Comparison of ENCODE assay signal across 9 cellular contexts in the genomic region with DNA sequence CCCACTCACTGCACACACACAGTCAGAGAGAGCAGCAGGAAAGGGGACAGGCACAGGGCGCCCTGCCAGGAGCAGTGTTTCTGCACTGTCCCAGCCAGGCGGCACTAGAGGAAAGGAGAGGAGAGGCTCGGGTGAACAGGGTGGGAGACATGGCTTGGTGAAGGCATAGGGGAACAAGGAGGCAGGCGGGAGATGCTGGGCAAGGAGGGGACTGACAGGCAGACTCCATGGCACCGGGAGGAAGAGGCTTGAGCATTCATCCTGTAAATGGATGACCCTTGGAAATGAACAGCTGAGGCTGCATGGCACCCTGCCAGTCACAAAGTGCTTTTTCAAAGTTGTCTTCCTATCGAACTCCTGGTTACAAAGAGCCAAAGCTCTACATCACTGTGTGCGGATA. TPM values are rescaled to one million over a fixed set of nuclear protein-coding genes. Genes with fewer than 3 reads are reported as not detected.
DNase-seq lines count a peak whose midpoint lies in the region; ATAC-seq, FAIRE-seq and TF ChIP-seq lines count a peak whose summit lies in the region.
"Had no signal": no experiment of that assay in that cellular context is flagged by ENCODE, and none has a peak within 500 bp of the region (broad histone marks: within the 10 kb centered on the region; RNA-seq: fewer than 3 reads in every experiment).

No MANE protein-coding gene starts in this region.

- H3K27me3 ChIP-seq in H1 (replicated peaks in 1 of 4; ENCODE audit: control insufficient read depth in 3 of 4, extremely low read depth in 1 of 4, insufficient read depth in 3 of 4, low read length in 3 of 4) = no peaks in the 10 kb centered on the region
- H3K27me3 ChIP-seq in gastrocnemius medialis = no peaks in the 10 kb centered on the region

- no peak for TF ChIP-seq RAD21 in H1 (IDR thresholded peaks at IDR 0.05 in 1 of 2, conservative IDR thresholded peaks at IDR 0.05 in 1 of 2; ENCODE audit: low read depth in 2 of 2, low read length in 2 of 2)

- H3K4me2 ChIP-seq in H1 (ENCODE audit: insufficient read depth in 1 of 2, low read depth in 2 of 2, low read length in 2 of 2) = no peak overlapping the region

- no peak overlapping the region for H3K56ac ChIP-seq in H1 (replicated peaks; ENCODE audit: insufficient read length, low read depth, low read length)

- peaks cover 0 to 86% of the 10 kb centered on the region in 2 experiments; a peak in 2 of 4 replicates for H3K79me2 ChIP-seq in H1 (ENCODE audit: control insufficient read depth in 1 of 2, insufficient read depth in 2 of 2, low read length in 2 of 2)

- FAIRE-seq in H1 (lab: Jason Lieb, UNC) = no peak
- FAIRE-seq: A204.1, H54 had no signal

- TF ChIP-seq POLR2A in H1 (IDR thresholded peaks at IDR 0.05; ENCODE audit: control extremely low read depth in 1 of 2, low read depth in 2 of 2, low read length in 2 of 2) (no peak), gastrocnemius medialis (IDR thresholded peaks at IDR 0.05) (no peak)

- H3K18ac ChIP-seq in H1 (ENCODE audit: extremely low read depth, low read length) = no peak overlapping the region

- no peak overlapping the region for H3K4ac ChIP-seq in H1 (replicated peaks; ENCODE audit: insufficient read length, low read depth, low read length)

- H3K36me3 ChIP-seq in H1 (ENCODE audit: control insufficient read depth in 2 of 4, insufficient read depth in 4 of 4, low read length in 3 of 4) (no peaks in the 10 kb centered on the region), gastrocnemius medialis (no peaks in the 10 kb centered on the region)

- no peak overlapping the region for H4K8ac ChIP-seq in H1 (ENCODE audit: extremely low read depth, insufficient read depth, low read length)

- no peak for TF ChIP-seq EP300 in H1 (IDR thresholded peaks at IDR 0.05; ENCODE audit: borderline replicate concordance in 1 of 2, low read depth in 2 of 2, low read length in 2 of 2)

- CTCF ChIA-PET in H1 (lab: Charles Lee; ENCODE audit: partially characterized antibody) = interaction anchor here (0.6 to 1.2 kb wide), 4 partner anchors 12 to 780 kb away, joined by 3 to 4 read pairs (median 4); no protein-coding TSS in a partner anchor

- no peak overlapping the region for H2BK15ac ChIP-seq in H1 (ENCODE audit: low read length)

- no peak overlapping the region for H2AFZ ChIP-seq in H1 (ENCODE audit: low read length)

- peak; percentile 49 for DNase-seq in NCI-H2029 treated with DMSO at 0.1 percent for 48 hours (lab: John Stamatoyannopoulos, UW)
- no peak for DNase-seq in NCI-H2029 (lab: John Stamatoyannopoulos, UW)
- DNase-seq in H1 (ENCODE audit: low read depth in 1 of 2, low spot score in 2 of 2) = no peak
- DNase-seq in gastrocnemius medialis = peak; percentile 50 to 78
- DNase-seq in COLO829 (ENCODE audit: low spot score) = no peak
- DNase-seq in AG20443 (ENCODE audit: low spot score) = no peak
- DNase-seq: amniotic stem cell had no signal

- no peak overlapping the region for H4K5ac ChIP-seq in H1 (ENCODE audit: insufficient read length, low read depth, low read length)

- no peak overlapping the region for H3K14ac ChIP-seq in H1 (ENCODE audit: insufficient read length)

- peak overlapping the region; percentile 62; the same call in 1 of the 2 replicates for H2BK5ac ChIP-seq in H1 (ENCODE audit: low read depth, low read length)

- H4K20me1 ChIP-seq in H1 (replicated peaks in 1 of 2; ENCODE audit: control insufficient read depth in 1 of 2, insufficient read depth in 2 of 2, low read length in 2 of 2) = peaks cover 7 to 33% of the 10 kb centered on the region in 2 experiments

- H2AK5ac ChIP-seq in H1 (ENCODE audit: low read depth, low read length) = no peak overlapping the region

- H3K23me2 ChIP-seq in H1 (ENCODE audit: low read depth, low read length) = no peaks in the 10 kb centered on the region

- POLR2A ChIA-PET in H1 (lab: Charles Lee; ENCODE audit: partially characterized antibody) = no interaction called here

- H3K27ac ChIP-seq in H1 (ENCODE audit: low read depth, low read length) (no peak overlapping the region), gastrocnemius medialis (peak overlapping the region; percentile 79 to 86 (median 84))

- 80% methylated on average over 7 of the region's 7 CpGs; no CpG with 5 or more reads in 1 of the 2 experiments for WGBS in H1 (ENCODE audit: extremely low coverage in 1 of 2, insufficient coverage in 1 of 2, insufficient read length in 1 of 2, insufficient replicate concordance in 2 of 2, low coverage in 1 of 2, low lambda C conversion rate in 2 of 2, missing lambda C conversion rate in 1 of 2), 2 experiments

- H3K79me1 ChIP-seq in H1 (ENCODE audit: low read depth, low read length) = peaks cover 39% of the 10 kb centered on the region

- no peak overlapping the region for H2BK20ac ChIP-seq in H1 (ENCODE audit: low read length)

- no peak overlapping the region for H3K9ac ChIP-seq in H1 (replicated peaks in 1 of 4; ENCODE audit: extremely low read depth in 1 of 4, low read depth in 3 of 4, low read length in 3 of 4)

- peak; percentile 25 to 49 for ATAC-seq in gastrocnemius medialis

- no peak overlapping the region for H2BK120ac ChIP-seq in H1 (replicated peaks; ENCODE audit: low read depth, low read length)

- no peak overlapping the region for H4K91ac ChIP-seq in H1 (replicated peaks; ENCODE audit: insufficient read length, low read length)

- no peak overlapping the region for H3K4me3 ChIP-seq in H1 (ENCODE audit: extremely low read depth in 1 of 4, insufficient read depth in 2 of 4, low read depth in 3 of 4, low read length in 4 of 4)
- no peak overlapping the region for H3K4me3 ChIP-seq in gastrocnemius medialis

- no peak overlapping the region for H3K23ac ChIP-seq in H1 (ENCODE audit: insufficient read length)

- no peak overlapping the region for H2BK12ac ChIP-seq in H1 (ENCODE audit: low read depth, low read length)

- intact Hi-C loops in gastrocnemius medialis (cut with DNase I; ENCODE audit: low total_unique reads) = loop anchor here (1.0 to 10.0 kb wide), 5 partner anchors 17 to 219 kb away; a partner anchor contains a TSS

- H3K9me3 ChIP-seq in H1 (ENCODE audit: insufficient read depth in 2 of 2, low read depth in 1 of 2, low read length in 1 of 2) (no peaks in the 10 kb centered on the region), gastrocnemius medialis (no peaks in the 10 kb centered on the region)

- in situ Hi-C loops in gastrocnemius medialis (cut with MboI; ENCODE audit: low sequenced_read_pairs in 4 of 4) = no loop called here

- TF ChIP-seq CTCF in H1 (IDR thresholded peaks at IDR 0.05; ENCODE audit: control extremely low read depth in 1 of 3, insufficient read depth in 1 of 3, low read depth in 1 of 3, low read length in 3 of 3) = no peak
- peak; percentile 43 to 67 (median 60) for TF ChIP-seq CTCF in gastrocnemius medialis (IDR thresholded peaks at IDR 0.05 in 4 of 5, conservative IDR thresholded peaks at IDR 0.05 in 1 of 5)

- H3K4me1 ChIP-seq in H1 (replicated peaks in 1 of 4; ENCODE audit: control insufficient read depth in 3 of 4, insufficient read depth in 4 of 4, low read length in 3 of 4) (no peaks in the 10 kb centered on the region), gastrocnemius medialis (peaks cover 64 to 79% of the 10 kb centered on the region in 2 donors)

RNA-seq across cellular contexts. Expression of a gene that starts 22.5 kb away (rescaled TPM):
- 10.7 and 12.3 TPM in 2 replicates for total RNA-seq in H1 (2021; fragmentation: NEBNext Ultra II Directional; extraction: Animal tissue kit (Norgen Biotek cat#: 25700))
- 5.3 and 6.2 TPM in 2 replicates for polyA plus RNA-seq in H1 (2011; rRNA removed)
- 5.3 TPM for polyA plus RNA-seq in H1 (2011; cell fraction: cytosol; rRNA removed)
- polyA plus RNA-seq in H1 (2011; cell fraction: nucleus; rRNA removed) = 7.5 TPM
- 5.9 to 7.5 TPM (median 7.2 TPM) in 4 replicates for polyA plus RNA-seq in H1 (2012, experiment 1 of 2)
- polyA plus RNA-seq in H1 (2012, experiment 2 of 2) = 6.3 TPM
- polyA plus RNA-seq in H1 (2013, experiment 1 of 2) = 7.3 TPM
- 6.5 TPM for polyA plus RNA-seq in H1 (2013, experiment 2 of 2)
- polyA minus RNA-seq in H1 (2011; rRNA and poly(A)+ RNA removed) = 6.0 and 8.6 TPM in 2 replicates
- polyA minus RNA-seq in H1 (2011; cell fraction: cytosol; rRNA and poly(A)+ RNA removed) = 11.6 TPM
- polyA minus RNA-seq in H1 (2011; cell fraction: nucleus; rRNA and poly(A)+ RNA removed) = 15.5 TPM
- total RNA-seq in gastrocnemius medialis = 10 to 100 TPM in 2 of 4 donors, 1 to 10 TPM in 2; 5.7 to 15.7 (median 9.4) TPM

RNA-seq across cellular contexts. Expression of a gene that starts 33.3 kb away (rescaled TPM):
- 26.0 and 28.5 TPM in 2 replicates for total RNA-seq in H1 (2021; fragmentation: NEBNext Ultra II Directional; extraction: Animal tissue kit (Norgen Biotek cat#: 25700))
- 31.2 and 31.9 TPM in 2 replicates for polyA plus RNA-seq in H1 (2011; rRNA removed)
- polyA plus RNA-seq in H1 (2011; cell fraction: cytosol; rRNA removed) = 19.0 TPM
- polyA plus RNA-seq in H1 (2011; cell fraction: nucleus; rRNA removed) = 47.0 TPM
- polyA plus RNA-seq in H1 (2012, experiment 1 of 2) = 17.7 to 21.3 TPM (median 20.5 TPM) in 4 replicates
- 15.8 TPM for polyA plus RNA-seq in H1 (2012, experiment 2 of 2)
- 36.8 TPM for polyA plus RNA-seq in H1 (2013, experiment 1 of 2)
- 43.2 TPM for polyA plus RNA-seq in H1 (2013, experiment 2 of 2)
- polyA minus RNA-seq in H1 (2011; rRNA and poly(A)+ RNA removed) = 52.9 and 53.8 TPM in 2 replicates
- 20.4 TPM for polyA minus RNA-seq in H1 (2011; cell fraction: cytosol; rRNA and poly(A)+ RNA removed)
- 24.4 TPM for polyA minus RNA-seq in H1 (2011; cell fraction: nucleus; rRNA and poly(A)+ RNA removed)
- 10 to 100 TPM; 24.1 to 60.3 (median 40.1) TPM for total RNA-seq in gastrocnemius medialis

RNA-seq across cellular contexts. Expression of a gene that starts 54.4 kb away (rescaled TPM):
- total RNA-seq in H1 (2021; fragmentation: NEBNext Ultra II Directional; extraction: Animal tissue kit (Norgen Biotek cat#: 25700)) = 67.5 and 69.9 TPM in 2 replicates
- polyA plus RNA-seq in H1 (2011; rRNA removed) = 51.7 and 55.5 TPM in 2 replicates
- 66.2 TPM for polyA plus RNA-seq in H1 (2011; cell fraction: cytosol; rRNA removed)
- 45.6 TPM for polyA plus RNA-seq in H1 (2011; cell fraction: nucleus; rRNA removed)
- polyA plus RNA-seq in H1 (2012, experiment 1 of 2) = 47.9 to 58.5 TPM (median 57.2 TPM) in 4 replicates
- 40.2 TPM for polyA plus RNA-seq in H1 (2012, experiment 2 of 2)
- 64.7 TPM for polyA plus RNA-seq in H1 (2013, experiment 1 of 2)
- polyA plus RNA-seq in H1 (2013, experiment 2 of 2) = 70.1 TPM
- polyA minus RNA-seq in H1 (2011; rRNA and poly(A)+ RNA removed) = 52.4 and 54.7 TPM in 2 replicates
- polyA minus RNA-seq in H1 (2011; cell fraction: cytosol; rRNA and poly(A)+ RNA removed) = 32.8 TPM
- polyA minus RNA-seq in H1 (2011; cell fraction: nucleus; rRNA and poly(A)+ RNA removed) = 52.3 TPM
- total RNA-seq in gastrocnemius medialis = 10 to 100 TPM; 36.4 to 60.5 (median 49.8) TPM

RNA-seq across cellular contexts. Expression of a gene that starts 55.4 kb away (rescaled TPM):
- total RNA-seq in H1 (2021; fragmentation: NEBNext Ultra II Directional; extraction: Animal tissue kit (Norgen Biotek cat#: 25700)) = 8.9 and 9.8 TPM in 2 replicates
- polyA plus RNA-seq in H1 (2011; rRNA removed) = 9.2 and 11.2 TPM in 2 replicates
- 10.5 TPM for polyA plus RNA-seq in H1 (2011; cell fraction: cytosol; rRNA removed)
- polyA plus RNA-seq in H1 (2011; cell fraction: nucleus; rRNA removed) = 8.5 TPM
- polyA plus RNA-seq in H1 (2012, experiment 1 of 2) = 10.0 to 12.3 TPM (median 11.0 TPM) in 4 replicates
- polyA plus RNA-seq in H1 (2012, experiment 2 of 2) = 9.7 TPM
- polyA plus RNA-seq in H1 (2013, experiment 1 of 2) = 7.2 TPM
- polyA plus RNA-seq in H1 (2013, experiment 2 of 2) = 8.9 TPM
- 15.5 and 16.6 TPM in 2 replicates for polyA minus RNA-seq in H1 (2011; rRNA and poly(A)+ RNA removed)
- polyA minus RNA-seq in H1 (2011; cell fraction: cytosol; rRNA and poly(A)+ RNA removed) = 7.1 TPM
- polyA minus RNA-seq in H1 (2011; cell fraction: nucleus; rRNA and poly(A)+ RNA removed) = 7.3 TPM
- total RNA-seq in gastrocnemius medialis = 100 to 1,000 TPM; 101 to 256 (median 182) TPM

Comparison
In these comparisons a context has a peak if more than half of its experiments do, and no peak if none do; other contexts are left out.
1. DNase-seq: peak in NCI-H2029 treated with DMSO at 0.1 percent for 48 hours (single experiment) and gastrocnemius medialis (2 of 2); none in NCI-H2029 (single experiment), H1 (0 of 2), COLO829 (single experiment) and AG20443 (single experiment).
2. CTCF ChIP-seq: peak in gastrocnemius medialis (5 of 5); none in H1 (0 of 3).